ENCODE assay signal across 34 cellular contexts in the genomic region with DNA sequence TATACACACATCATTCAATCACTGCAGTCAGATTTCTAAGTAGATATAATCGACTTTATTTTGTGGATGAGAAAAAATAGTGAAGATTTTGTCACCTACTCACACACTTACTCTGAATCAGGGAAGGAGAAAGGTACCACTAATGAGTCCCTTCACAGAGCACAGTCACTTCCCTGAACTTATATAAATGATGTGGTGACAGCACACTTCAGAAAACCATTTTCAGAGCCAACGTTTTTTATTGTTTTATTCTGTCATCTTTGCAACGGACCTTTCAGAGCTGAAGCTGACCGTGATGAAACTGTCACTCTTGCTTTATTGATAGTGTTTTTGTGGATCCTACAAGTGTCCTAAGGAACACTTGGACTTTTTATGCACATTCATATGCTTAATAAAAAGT.
"Had no signal": no experiment of that assay in that cellular context is flagged by ENCODE, and none has a peak within 500 bp of the region (broad histone marks: within the 10 kb centered on the region; RNA-seq: fewer than 3 reads in every experiment).

No MANE protein-coding gene starts in this region.

- DNase-seq: Karpas-422, Kasumi-1, KG1, MG63, MM.1S, MV-4-11, NCI-H1048, NCI-H1092, NCI-H1092 treated with DMSO at 0.1 percent for 48 hours, NCI-H1105, NCI-H1105 treated with DMSO at 0.1 percent for 48 hours, NCI-H1417 treated with DMSO at 0.1 percent for 48 hours, NCI-H1436, NCI-H1436 treated with DMSO at 0.1 percent for 48 hours, NCI-H146, NCI-H1694, NCI-H1694 treated with DMSO at 0.1 percent for 48 hours, NCI-H187, NCI-H187 treated with DMSO at 0.1 percent for 48 hours, NCI-H1930, NCI-H2029, NCI-H2029 treated with DMSO at 0.1 percent for 48 hours, NCI-H2081, NCI-H2081 treated with DMSO at 0.1 percent for 48 hours, NCI-H2107, NCI-H2171, NCI-H2171 treated with DMSO at 0.1 percent for 48 hours, NCI-H2227 treated with DMSO at 0.1 percent for 48 hours, NCI-H226, NCI-H345, NCI-H446, NCI-H446 treated with DMSO at 0.1 percent for 48 hours, NCI-H510A had no signal

- H3K36me3 ChIP-seq: MG63 had no signal

- H3K9ac ChIP-seq: KMS-11 had no signal

- H3K27ac ChIP-seq: KMS-11 had no signal

- H3K4me3 ChIP-seq: MG63 had no signal

- H3K9me3 ChIP-seq: MG63 had no signal

- H3K4me2 ChIP-seq: KMS-11 had no signal
